In the genomic region with DNA sequence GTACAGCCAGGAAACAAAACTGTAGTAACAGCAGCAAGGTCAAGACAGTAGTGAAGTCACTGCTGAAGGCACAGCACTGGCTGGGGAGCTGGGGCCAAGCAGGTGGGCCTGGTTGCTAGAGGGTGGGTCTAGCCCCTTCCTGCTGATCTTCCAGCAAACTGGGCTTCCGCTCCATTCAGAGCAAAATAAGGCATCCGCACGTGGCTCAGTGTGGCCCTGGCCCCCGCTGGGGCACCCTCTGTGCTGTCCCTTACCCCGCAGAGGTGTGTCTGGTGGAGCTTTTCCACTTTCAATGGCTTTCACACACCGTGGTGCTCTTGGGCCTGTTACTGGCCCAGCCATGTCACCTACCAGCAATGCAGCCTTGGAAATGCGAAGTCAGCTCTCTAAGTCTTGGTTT, we compare ENCODE assay signal across 23 cellular contexts.
A peak's percentile ranks its signal among the peaks of the same experiment; 100 is the strongest.
DNase-seq lines count a peak whose midpoint lies in the region; ATAC-seq, FAIRE-seq and TF ChIP-seq lines count a peak whose summit lies in the region.
"Had no signal": no experiment of that assay in that cellular context is flagged by ENCODE, and none has a peak within 500 bp of the region (broad histone marks: within the 10 kb centered on the region; RNA-seq: fewer than 3 reads in every experiment).

No MANE protein-coding gene starts in this region.

- no peak overlapping the region for H2BK20ac ChIP-seq in H1 (ENCODE audit: low read length)

- ATAC-seq in left ventricle myocardium superior: no peak
- ATAC-seq: Right ventricle myocardium inferior had no signal

- POLR2A ChIA-PET in H1 (lab: Charles Lee; ENCODE audit: partially characterized antibody): no interaction called here

- no peak overlapping the region for H3K4ac ChIP-seq in H1 (replicated peaks; ENCODE audit: insufficient read length, low read depth, low read length)

- FAIRE-seq in H1 (lab: Jason Lieb, UNC): no peak
- FAIRE-seq: A204.1 had no signal

- H3F3A ChIP-seq in neural progenitor cell (ENCODE audit: low read depth): no peaks in the 10 kb centered on the region

- H3K36me3 ChIP-seq in H1 (ENCODE audit: control insufficient read depth in 2 of 4, insufficient read depth in 4 of 4, low read length in 3 of 4) (no peaks in the 10 kb centered on the region), neural progenitor cell (no peaks in the 10 kb centered on the region)
- H3K36me3 ChIP-seq: BE2C, HAP-1, Peyer's patch had no signal

- H3K79me2 ChIP-seq in H1 (ENCODE audit: control insufficient read depth in 1 of 2, insufficient read depth in 2 of 2, low read length in 2 of 2): no peaks in the 10 kb centered on the region
- H3K79me2 ChIP-seq in neural progenitor cell (ENCODE audit: low read depth): no peaks in the 10 kb centered on the region

- H3K18ac ChIP-seq in H1 (ENCODE audit: extremely low read depth, low read length): no peak overlapping the region

- H2BK120ac ChIP-seq in H1 (replicated peaks; ENCODE audit: low read depth, low read length): no peak overlapping the region

- no peak overlapping the region for H3K4me3 Mint-ChIP-seq in neural progenitor cell
- H3K4me3 Mint-ChIP-seq: CD4-positive, CD25-positive, alpha-beta regulatory T cell had no signal

- no peaks in the 10 kb centered on the region for H3K36me3 Mint-ChIP-seq in neural progenitor cell
- H3K36me3 Mint-ChIP-seq: CD4-positive, CD25-positive, alpha-beta regulatory T cell had no signal

- peaks cover 2% of the 10 kb centered on the region for H3K9me3 Mint-ChIP-seq in neural progenitor cell
- H3K9me3 Mint-ChIP-seq: CD4-positive, CD25-positive, alpha-beta regulatory T cell had no signal

- H3K4me1 Mint-ChIP-seq in neural progenitor cell: peaks cover 36% of the 10 kb centered on the region
- H3K4me1 Mint-ChIP-seq: CD4-positive, CD25-positive, alpha-beta regulatory T cell had no signal

- H3K9me3 ChIP-seq in H1 (ENCODE audit: insufficient read depth in 2 of 2, low read depth in 1 of 2, low read length in 1 of 2) (no peaks in the 10 kb centered on the region), neural progenitor cell (ENCODE audit: low read depth) (no peaks in the 10 kb centered on the region)
- H3K9me3 ChIP-seq: BE2C, HAP-1, Peyer's patch had no signal

- no peak overlapping the region for H2AK5ac ChIP-seq in H1 (ENCODE audit: low read depth, low read length)

- no peak for TF ChIP-seq EP300 in H1 (IDR thresholded peaks at IDR 0.05; ENCODE audit: borderline replicate concordance in 1 of 2, low read depth in 2 of 2, low read length in 2 of 2)

- H3K4me3 ChIP-seq in H1 (ENCODE audit: extremely low read depth in 1 of 4, insufficient read depth in 2 of 4, low read depth in 3 of 4, low read length in 4 of 4): no peak overlapping the region
- H3K4me3 ChIP-seq in neural progenitor cell: no peak overlapping the region
- H3K4me3 ChIP-seq: HAP-1, Peyer's patch had no signal

- no peak overlapping the region for H4K91ac ChIP-seq in H1 (replicated peaks; ENCODE audit: insufficient read length, low read length)

- H3K14ac ChIP-seq in H1 (ENCODE audit: insufficient read length): no peak overlapping the region

- H3K56ac ChIP-seq in H1 (replicated peaks; ENCODE audit: insufficient read length, low read depth, low read length): no peak overlapping the region

- no peak overlapping the region for H4K8ac ChIP-seq in H1 (ENCODE audit: extremely low read depth, insufficient read depth, low read length)

- CTCF ChIA-PET in H1 (lab: Charles Lee; ENCODE audit: partially characterized antibody): interaction anchor here (0.9 to 1.7 kb wide), 4 partner anchors 10 to 188 kb away, joined by 3 to 5 read pairs (median 4); no protein-coding TSS in a partner anchor

- no peak overlapping the region for H2AFZ ChIP-seq in H1 (ENCODE audit: low read length)
- H2AFZ ChIP-seq in neural progenitor cell (replicated peaks): no peak overlapping the region

- TF ChIP-seq CTCF in H1 (IDR thresholded peaks at IDR 0.05; ENCODE audit: control extremely low read depth in 1 of 3, insufficient read depth in 1 of 3, low read depth in 1 of 3, low read length in 3 of 3): no peak
- TF ChIP-seq CTCF in neural progenitor cell (IDR thresholded peaks at IDR 0.05): no peak

- no peak overlapping the region for H3K27ac ChIP-seq in H1 (ENCODE audit: low read depth, low read length)
- H3K27ac ChIP-seq in neural progenitor cell: no peak overlapping the region
- H3K27ac ChIP-seq: Peyer's patch had no signal

- no peak overlapping the region for H3K23ac ChIP-seq in H1 (ENCODE audit: insufficient read length)

- H3K27me3 ChIP-seq in H1 (replicated peaks in 1 of 4; ENCODE audit: control insufficient read depth in 3 of 4, extremely low read depth in 1 of 4, insufficient read depth in 3 of 4, low read length in 3 of 4) (peaks cover 0 to 2% (median 0%) of the 10 kb centered on the region in 4 experiments; a peak in 1 of 7 replicates), neural progenitor cell (no peaks in the 10 kb centered on the region)
- H3K27me3 ChIP-seq: Peyer's patch had no signal

- no peak overlapping the region for H2BK12ac ChIP-seq in H1 (ENCODE audit: low read depth, low read length)

- H3K4me1 ChIP-seq in H1 (replicated peaks in 1 of 4; ENCODE audit: control insufficient read depth in 3 of 4, insufficient read depth in 4 of 4, low read length in 3 of 4) (no peaks in the 10 kb centered on the region; a peak in 2 of 7 replicates), neural progenitor cell (peaks cover 14% of the 10 kb centered on the region)
- H3K4me1 ChIP-seq: BE2C, HAP-1, Peyer's patch had no signal

- H3K27ac Mint-ChIP-seq in neural progenitor cell: peak overlapping the region; percentile 57
- H3K27ac Mint-ChIP-seq: CD4-positive, CD25-positive, alpha-beta regulatory T cell had no signal

- no peaks in the 10 kb centered on the region for H3K79me1 ChIP-seq in H1 (ENCODE audit: low read depth, low read length)

- H2BK15ac ChIP-seq in H1 (ENCODE audit: low read length): 0 out of 2 replicates have a peak overlapping the region, but pooled peaks have one; percentile 1

- 91% methylated on average over 7 of the region's 7 CpGs; no CpG with 5 or more reads in 1 of the 2 experiments for WGBS in H1 (ENCODE audit: extremely low coverage in 1 of 2, insufficient coverage in 1 of 2, insufficient read length in 1 of 2, insufficient replicate concordance in 2 of 2, low coverage in 1 of 2, low lambda C conversion rate in 2 of 2, missing lambda C conversion rate in 1 of 2), 2 experiments

- TF ChIP-seq RAD21 in H1 (IDR thresholded peaks at IDR 0.05 in 1 of 2, conservative IDR thresholded peaks at IDR 0.05 in 1 of 2; ENCODE audit: low read depth in 2 of 2, low read length in 2 of 2): no peak

- no peak overlapping the region for H2BK5ac ChIP-seq in H1 (ENCODE audit: low read depth, low read length)

- H3K4me2 ChIP-seq in H1 (ENCODE audit: insufficient read depth in 1 of 2, low read depth in 2 of 2, low read length in 2 of 2) (no peak overlapping the region), neural progenitor cell (no peak overlapping the region)

- H3K9ac ChIP-seq in H1 (replicated peaks in 1 of 4; ENCODE audit: extremely low read depth in 1 of 4, low read depth in 3 of 4, low read length in 3 of 4) (no peak overlapping the region), neural progenitor cell (no peak overlapping the region)

- intact Hi-C loops in cardiac septum (cut with DNase I): no loop called here
- intact Hi-C loops in left ventricle myocardium superior (cut with micrococcal nuclease): no loop called here

- DNase-seq in cardiac septum (ENCODE audit: low spot score) (peak; percentile 54), left ventricle myocardium superior (no peak), H1 (ENCODE audit: low read depth in 1 of 2, low spot score in 2 of 2) (peak in 1 of 2 experiments; percentile 30), neural progenitor cell (ENCODE audit: low spot score) (no peak), occipital lobe (lab: John Stamatoyannopoulos, UW) (no peak), kidney glomerular epithelial cell (lab: John Stamatoyannopoulos, UW) (no peak), NCI-H446 treated with DMSO at 0.1 percent for 48 hours (lab: John Stamatoyannopoulos, UW) (no peak)
- DNase-seq: BE2C; CD4-positive, CD25-positive, alpha-beta regulatory T cell; COR-L47; DMS 273 treated with DMSO at 0.1 percent for 48 hours; Kasumi-1; MM.1S; NCI-H1092; NCI-H1436 treated with DMSO at 0.1 percent for 48 hours; NCI-H2029; NCI-H2171; NCI-H446; NK-92 treated with Interleukin-12 subunit alpha and Interleukin-12 subunit beta, amount 100 ng/mL, for 24 hours; Peyer's patch had no signal

- no peak overlapping the region for H4K5ac ChIP-seq in H1 (ENCODE audit: insufficient read length, low read depth, low read length)

- no peak for TF ChIP-seq POLR2A in H1 (IDR thresholded peaks at IDR 0.05; ENCODE audit: control extremely low read depth in 1 of 2, low read depth in 2 of 2, low read length in 2 of 2)

- no peaks in the 10 kb centered on the region for H3K23me2 ChIP-seq in H1 (ENCODE audit: low read depth, low read length)

- H4K20me1 ChIP-seq in H1 (replicated peaks in 1 of 2; ENCODE audit: control insufficient read depth in 1 of 2, insufficient read depth in 2 of 2, low read length in 2 of 2): no peaks in the 10 kb centered on the region
- H4K20me1 ChIP-seq in neural progenitor cell (ENCODE audit: low read depth): no peaks in the 10 kb centered on the region

- peaks cover 12% of the 10 kb centered on the region for H3K27me3 Mint-ChIP-seq in neural progenitor cell (ENCODE audit: insufficient read depth, low read depth)

TF ChIP-seq in H1, 55 proteins besides CTCF, POLR2A, EP300 and RAD21 (continues in another document):
- TF ChIP-seq NRF1 (IDR thresholded peaks at IDR 0.05; ENCODE audit: low read depth, low read length) (no peak), JUND (IDR thresholded peaks at IDR 0.05; ENCODE audit: low read length) (no peak), ZNF274 (IDR thresholded peaks at IDR 0.05; ENCODE audit: borderline replicate concordance, extremely low read depth, low read length) (no peak), SP4 (IDR thresholded peaks at IDR 0.05; ENCODE audit: low read length) (no peak), JUN (IDR thresholded peaks at IDR 0.05; ENCODE audit: low read depth, low read length) (no peak), CHD2 (IDR thresholded peaks at IDR 0.05; ENCODE audit: low read length) (no peak), SRF (IDR thresholded peaks at IDR 0.05; ENCODE audit: low read depth, low read length) (no peak), CBX8 (IDR thresholded peaks at IDR 0.05; ENCODE audit: borderline replicate concordance, low read depth, low read length) (no peak)
- TF ChIP-seq, protein P1, sequence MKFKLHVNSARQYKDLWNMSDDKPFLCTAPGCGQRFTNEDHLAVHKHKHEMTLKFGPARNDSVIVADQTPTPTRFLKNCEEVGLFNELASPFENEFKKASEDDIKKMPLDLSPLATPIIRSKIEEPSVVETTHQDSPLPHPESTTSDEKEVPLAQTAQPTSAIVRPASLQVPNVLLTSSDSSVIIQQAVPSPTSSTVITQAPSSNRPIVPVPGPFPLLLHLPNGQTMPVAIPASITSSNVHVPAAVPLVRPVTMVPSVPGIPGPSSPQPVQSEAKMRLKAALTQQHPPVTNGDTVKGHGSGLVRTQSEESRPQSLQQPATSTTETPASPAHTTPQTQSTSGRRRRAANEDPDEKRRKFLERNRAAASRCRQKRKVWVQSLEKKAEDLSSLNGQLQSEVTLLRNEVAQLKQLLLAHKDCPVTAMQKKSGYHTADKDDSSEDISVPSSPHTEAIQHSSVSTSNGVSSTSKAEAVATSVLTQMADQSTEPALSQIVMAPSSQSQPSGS (IDR thresholded peaks at IDR 0.05; ENCODE audit: low read length): no peak
